ENCODE assay signal across 14 cellular contexts in genomic region chr18:22594155-22594690, GRCh38.
DNase-seq lines count a peak whose midpoint lies in the region; ATAC-seq, FAIRE-seq and TF ChIP-seq lines count a peak whose summit lies in the region.
"Had no signal": no experiment of that assay in that cellular context is flagged by ENCODE, and none has a peak within 500 bp of the region (broad histone marks: within the 10 kb centered on the region; RNA-seq: fewer than 3 reads in every experiment).

No MANE protein-coding gene starts in this region.

- dilution Hi-C loops in IMR-90 (cut with HindIII; ENCODE audit: low sequenced_read_pairs, unreplicated experiment), result no loop called here

- H3F3A ChIP-seq in GM23248 (ENCODE audit: insufficient read depth), result no peaks in the 10 kb centered on the region

- TF ChIP-seq CTCF in IMR-90 (conservative IDR thresholded peaks at IDR 0.05; ENCODE audit: low read depth, low read length) (no peak), K562 (IDR thresholded peaks at IDR 0.05 in 2 of 3, conservative IDR thresholded peaks at IDR 0.05 in 1 of 3; ENCODE audit: insufficient read depth in 2 of 3, low read depth in 1 of 3, low read length in 3 of 3) (no peak)

- H3K4me2 ChIP-seq in IMR-90 (ENCODE audit: low read depth, low read length) (no peak overlapping the region), K562 (ENCODE audit: insufficient read depth, low read length) (no peak overlapping the region), GM23248 (ENCODE audit: unreplicated experiment) (no peak overlapping the region)
- H3K4me2 ChIP-seq: A549, KMS-11 had no signal

- no peak overlapping the region for H2AK5ac ChIP-seq in IMR-90 (ENCODE audit: low read depth, low read length)

- H3K79me1 ChIP-seq in IMR-90 (ENCODE audit: low read depth in 1 of 2, low read length in 2 of 2), result no peaks in the 10 kb centered on the region

- no peak overlapping the region for H2AFZ ChIP-seq in IMR-90 (replicated peaks; ENCODE audit: low read length, poor library complexity)
- no peak overlapping the region for H2AFZ ChIP-seq in K562 (ENCODE audit: low read depth, low read length)
- H2AFZ ChIP-seq in GM23248, result no peak overlapping the region

- H4K5ac ChIP-seq in IMR-90 (ENCODE audit: low read depth, low read length), result no peak overlapping the region

- H3K4me3 ChIP-seq in H7 (ENCODE audit: insufficient read depth, low read depth, low read length) (no peak overlapping the region), IMR-90 (ENCODE audit: insufficient read depth, low read depth, low read length) (no peak overlapping the region), K562 (no peak overlapping the region), GM23248 (no peak overlapping the region)
- H3K4me3 ChIP-seq: A549 had no signal

- H3K18ac ChIP-seq in IMR-90 (ENCODE audit: low read depth, low read length), result no peak overlapping the region

- intact Hi-C loops in IMR-90 (cut with micrococcal nuclease), result no loop called here
- intact Hi-C loops in K562 (cut with micrococcal nuclease), result no loop called here

- no peak for TF ChIP-seq POLR2A in IMR-90 (IDR thresholded peaks at IDR 0.05; ENCODE audit: low read depth, low read length)
- no peak for TF ChIP-seq POLR2A in K562 (conservative IDR thresholded peaks at IDR 0.05)

- H2BK15ac ChIP-seq in IMR-90 (ENCODE audit: low read depth, low read length), result no peak overlapping the region

- no peaks in the 10 kb centered on the region for H3K9me2 ChIP-seq in GM23248 (ENCODE audit: insufficient read depth)

- CTCF ChIA-PET in IMR-90 (lab: Yijun Ruan, JAX) (interaction anchor here (0.6 kb wide), 1 partner anchor 36 kb away, joined by 4 read pairs; no protein-coding TSS in a partner anchor), K562 (lab: Yijun Ruan, JAX; ENCODE audit: low intra/inter-chr PET ratio) (no interaction called here)

- H3K27ac ChIP-seq in IMR-90 (ENCODE audit: insufficient read depth, low read length) (no peak overlapping the region), K562 (ENCODE audit: extremely low read depth, low read depth, low read length) (no peak overlapping the region), GM23248 (no peak overlapping the region)
- H3K27ac ChIP-seq: A549, C4-2B, KMS-11 had no signal

- WGBS in IMR-90 (ENCODE audit: extremely low coverage in 2 of 2, insufficient read length in 1 of 2), 2 experiments, result 68% methylated on average over 4 of the region's 4 CpGs; no CpG with 5 or more reads in 1 of the 2 experiments
- WGBS in K562 (ENCODE audit: insufficient coverage, low coverage, missing lambda C conversion rate), result 2% methylated on average over 4 of the region's 4 CpGs
- 61 to 70% methylated on average over 4 of the region's 4 CpGs for WGBS in GM23248 (ENCODE audit: low coverage in 1 of 2, low lambda C conversion rate in 2 of 2, missing lambda C conversion rate in 2 of 2), 2 experiments

- no peak for TF ChIP-seq EP300 in K562 (IDR thresholded peaks at IDR 0.05; ENCODE audit: low read length)

- no peak overlapping the region for H4K91ac ChIP-seq in IMR-90 (ENCODE audit: insufficient read depth, low read depth, low read length)

- H3K9me1 ChIP-seq in IMR-90 (ENCODE audit: insufficient read depth, low read length) (no peaks in the 10 kb centered on the region), K562 (ENCODE audit: control insufficient read depth, insufficient read depth, low read length) (no peaks in the 10 kb centered on the region)

- H3K4ac ChIP-seq in IMR-90 (ENCODE audit: low read depth, low read length), result no peak overlapping the region

- H3K36me3 ChIP-seq in H7 (replicated peaks; ENCODE audit: control insufficient read depth, insufficient read depth, low read length) (no peaks in the 10 kb centered on the region), IMR-90 (ENCODE audit: control insufficient read depth, insufficient read depth, low read length) (no peaks in the 10 kb centered on the region), K562 (ENCODE audit: control insufficient read depth, insufficient read depth, low read length) (no peaks in the 10 kb centered on the region), GM23248 (ENCODE audit: low read depth) (no peaks in the 10 kb centered on the region)
- H3K36me3 ChIP-seq: BE2C had no signal

- H3K4me1 ChIP-seq in IMR-90 (ENCODE audit: control insufficient read depth, insufficient read depth, low read length), result no peaks in the 10 kb centered on the region
- H3K4me1 ChIP-seq in K562 (replicated peaks in 1 of 2; ENCODE audit: control insufficient read depth in 2 of 2, insufficient read depth in 2 of 2, low read length in 2 of 2), result no peaks in the 10 kb centered on the region
- H3K4me1 ChIP-seq in GM23248 (ENCODE audit: insufficient read depth), result no peaks in the 10 kb centered on the region
- H3K4me1 ChIP-seq: A549, BE2C had no signal

- no peak overlapping the region for H3K23ac ChIP-seq in IMR-90 (ENCODE audit: low read depth, low read length)

- H2BK20ac ChIP-seq in IMR-90 (ENCODE audit: low read depth, low read length), result no peak overlapping the region

- no peak for FAIRE-seq in K562 (lab: Jason Lieb, UNC)
- FAIRE-seq: A549 had no signal

- H3K14ac ChIP-seq in IMR-90 (replicated peaks; ENCODE audit: low read depth, low read length), result no peak overlapping the region

- H2BK5ac ChIP-seq in IMR-90 (ENCODE audit: low read depth, low read length, poor library complexity, severe bottlenecking), result no peak overlapping the region

- DNase-seq in H7 (peak; percentile 27), IMR-90 (no peak), K562 (ENCODE audit: extremely low read depth in 1 of 4, low spot score in 3 of 4) (no peak), iPS-NIHi7 (ENCODE audit: extremely low spot score) (peak; percentile 44), GM23248 (no peak)
- no peak for DNase-seq in activated CD8-positive, alpha-beta memory T cell treated with anti-CD3 and anti-CD28 coated beads for 24 hours
- DNase-seq: BE2C; CD4-positive, alpha-beta memory T cell; DND-41; HCEC 1CT had no signal

- in situ Hi-C loops in IMR-90 (cut with MboI; ENCODE audit: low sequenced_read_pairs) (no loop called here), K562 (cut with MboI) (no loop called here), GM23248 (cut with MboI) (no loop called here)

- H3K9ac ChIP-seq in IMR-90 (ENCODE audit: low read depth, low read length), result no peak overlapping the region
- no peak overlapping the region for H3K9ac ChIP-seq in K562 (ENCODE audit: insufficient read depth in 1 of 2, low read depth in 2 of 2, low read length in 2 of 2)
- H3K9ac ChIP-seq in GM23248, result no peak overlapping the region
- H3K9ac ChIP-seq: KMS-11 had no signal

- no peaks in the 10 kb centered on the region for H3K27me3 ChIP-seq in H7 (ENCODE audit: control insufficient read depth, insufficient read depth, low read length)
- H3K27me3 ChIP-seq in IMR-90 (ENCODE audit: control insufficient read depth, insufficient read depth, low read length), result peaks cover 5% of the 10 kb centered on the region; the same call in 1 of the 2 replicates
- H3K27me3 ChIP-seq in K562 (ENCODE audit: control insufficient read depth in 2 of 2, insufficient read depth in 2 of 2, low read length in 2 of 2), result peaks cover 4 to 7% of the 10 kb centered on the region in 2 experiments; a peak in 3 of 5 replicates
- H3K27me3 ChIP-seq in GM23248 (replicated peaks; ENCODE audit: insufficient read depth), result no peaks in the 10 kb centered on the region
- H3K27me3 ChIP-seq: BE2C had no signal

- no peaks in the 10 kb centered on the region for H3K79me2 ChIP-seq in K562 (ENCODE audit: control insufficient read depth, insufficient read depth, low read length)
- no peaks in the 10 kb centered on the region for H3K79me2 ChIP-seq in GM23248 (ENCODE audit: insufficient read depth)

- TF ChIP-seq RAD21 in IMR-90 (IDR thresholded peaks at IDR 0.05; ENCODE audit: low read length) (no peak), K562 (CRISPR knock-in tag; conservative IDR thresholded peaks at IDR 0.05 in 1 of 2, IDR thresholded peaks at IDR 0.05 in 1 of 2) (no peak)

- H4K20me1 ChIP-seq in IMR-90 (ENCODE audit: insufficient read depth, low read length) (no peaks in the 10 kb centered on the region), K562 (replicated peaks; ENCODE audit: control insufficient read depth, insufficient read depth, low read length) (no peaks in the 10 kb centered on the region), GM23248 (ENCODE audit: insufficient read depth) (no peaks in the 10 kb centered on the region)

- H2AK9ac ChIP-seq in IMR-90 (replicated peaks; ENCODE audit: low read depth, low read length, poor library complexity), result peak overlapping the region; percentile 9

- H4K8ac ChIP-seq in IMR-90 (ENCODE audit: low read depth in 2 of 2, low read length in 2 of 2), result no peak overlapping the region

- POLR2A ChIA-PET in IMR-90 (lab: Charles Lee; ENCODE audit: unreplicated experiment) (no interaction called here), K562 (lab: Yijun Ruan, JAX) (no interaction called here)

- ATAC-seq in IMR-90 (ENCODE audit: low read depth) (no peak), K562 (no peak)
- ATAC-seq in activated CD4-positive, CD25-positive, alpha-beta regulatory T cell treated with anti-CD3 and anti-CD28 coated beads, Interleukin-2, amount 50 U/mL, for 24 hours, result no peak
- ATAC-seq: A549 had no signal

- no peak overlapping the region for H2BK120ac ChIP-seq in IMR-90 (ENCODE audit: low read depth, low read length)

- H3K9me3 ChIP-seq in IMR-90 (ENCODE audit: control insufficient read depth, insufficient read depth, low read length), result no peaks in the 10 kb centered on the region
- no peaks in the 10 kb centered on the region for H3K9me3 ChIP-seq in K562 (replicated peaks; ENCODE audit: control insufficient read depth, insufficient read depth, low read depth, low read length)
- no peaks in the 10 kb centered on the region for H3K9me3 ChIP-seq in GM23248 (ENCODE audit: low read depth)
- H3K9me3 ChIP-seq: A549, BE2C had no signal

- no peak overlapping the region for H3K56ac ChIP-seq in IMR-90 (ENCODE audit: extremely low read depth, insufficient read depth, low read length)

- BruUV-seq in IMR-90 (replicated peaks; lab: Mats Ljungman, UMichigan) (no TSS peak), K562 (replicated peaks; lab: Mats Ljungman, UMichigan) (no TSS peak)

TF ChIP-seq in IMR-90, 13 proteins besides CTCF, POLR2A, EP300 and RAD21 (continues in another document):
- no peak for TF ChIP-seq MXI1 (IDR thresholded peaks at IDR 0.05; ENCODE audit: borderline replicate concordance, low read depth, low read length)
- no peak for TF ChIP-seq FOS (IDR thresholded peaks at IDR 0.05; ENCODE audit: low read depth, low read length)
- TF ChIP-seq MAFK (IDR thresholded peaks at IDR 0.05; ENCODE audit: low read depth, low read length), result no peak

TF ChIP-seq in K562, 482 proteins besides CTCF, POLR2A, EP300 and RAD21:
- peak; percentile 61; the same call in 1 of the 2 replicates for TF ChIP-seq NFE2 (IDR thresholded peaks at IDR 0.05; ENCODE audit: low read depth)
- TF ChIP-seq MAFG (tag; conservative IDR thresholded peaks at IDR 0.05), result peak; percentile 70
- no peak for TF ChIP-seq ZNF274 (IDR thresholded peaks at IDR 0.05; ENCODE audit: borderline replicate concordance, low read depth, low read length)
- peak; percentile 22; the same call in 1 of the 2 replicates for TF ChIP-seq MAFF (IDR thresholded peaks at IDR 0.05; ENCODE audit: low read length)
- TF ChIP-seq NFIC (IDR thresholded peaks at IDR 0.05), result no peak
- TF ChIP-seq ZNF316 (IDR thresholded peaks at IDR 0.05), result peak; percentile 78
- peak; percentile 67; the same call in 1 of the 2 replicates for TF ChIP-seq C11orf30 (IDR thresholded peaks at IDR 0.05; ENCODE audit: low read depth)

Comparison
In these comparisons a context has a peak if more than half of its experiments do, and no peak if none do; other contexts are left out.
1. DNase-seq: peak in H7 (single experiment) and iPS-NIHi7 (single experiment); none in IMR-90 (single experiment), K562 (0 of 4), activated CD8-positive, alpha-beta memory T cell treated with anti-CD3 and anti-CD28 coated beads for 24 hours (single experiment) and GM23248 (single experiment).